8 cellular contexts compared by ENCODE assay signal in genomic region chr17:8126306-8127066, GRCh38. TPM values are rescaled to one million over a fixed set of nuclear protein-coding genes. Genes with fewer than 3 reads are reported as not detected.
A peak's percentile ranks its signal among the peaks of the same experiment; 100 is the strongest.
DNase-seq lines count a peak whose midpoint lies in the region; ATAC-seq and TF ChIP-seq lines count a peak whose summit lies in the region.

No MANE protein-coding gene starts in this region.

- peak overlapping the region in 4 of 11 experiments; percentile 18 to 36 (median 28); a peak in 5 of 22 replicates for H3K27ac ChIP-seq in BLaER1 treated with 17β-estradiol and CSF1 and Interleukin-3, amounts not matched to agents 10 nM and 100 nM
- H3K27ac ChIP-seq in parathyroid adenoma: peak overlapping the region; percentile 63

- no peaks in the 10 kb centered on the region for H3K9me3 ChIP-seq in BLaER1 treated with 17β-estradiol and CSF1 and Interleukin-3, amounts not matched to agents 10 nM and 100 nM (replicated peaks in 1 of 11)
- H3K9me3 ChIP-seq in parathyroid adenoma (ENCODE audit: control insufficient read depth, low read length): no peaks in the 10 kb centered on the region

- H3K36me3 Mint-ChIP-seq in activated naive CD4-positive, alpha-beta T cell treated with anti-CD3 and anti-CD28 coated beads, Interleukin-2, amount 50 U/mL, for 72 hours: peaks cover 8 to 19% of the 10 kb centered on the region in 2 donors

- no peak for TF ChIP-seq CTCF in parathyroid adenoma (IDR thresholded peaks at IDR 0.05)

- peak overlapping the region; percentile 95 for H2AFZ ChIP-seq in parathyroid adenoma

- H3K79me2 ChIP-seq in parathyroid adenoma: no peaks in the 10 kb centered on the region

- peaks cover 36 to 53% (median 44%) of the 10 kb centered on the region in 10 experiments for H3K4me1 ChIP-seq in BLaER1 treated with 17β-estradiol and CSF1 and Interleukin-3, amounts not matched to agents 10 nM and 100 nM
- H3K4me1 ChIP-seq in parathyroid adenoma: peaks cover 34% of the 10 kb centered on the region

- H3K27me3 ChIP-seq in BLaER1 treated with 17β-estradiol and CSF1 and Interleukin-3, amounts not matched to agents 10 nM and 100 nM: peaks cover 46 to 93% (median 77%) of the 10 kb centered on the region in 11 experiments
- H3K27me3 ChIP-seq in parathyroid adenoma (ENCODE audit: control insufficient read depth, insufficient read depth, low read length): no peaks in the 10 kb centered on the region

- H4K20me1 ChIP-seq in BLaER1 treated with 17β-estradiol and CSF1 and Interleukin-3, amounts not matched to agents 10 nM and 100 nM: peaks cover 0 to 40% (median 33%) of the 10 kb centered on the region in 11 experiments; a peak in 20 of 22 replicates

- H3K36me3 ChIP-seq in BLaER1 treated with 17β-estradiol and CSF1 and Interleukin-3, amounts not matched to agents 10 nM and 100 nM: no peaks in the 10 kb centered on the region
- no peaks in the 10 kb centered on the region for H3K36me3 ChIP-seq in parathyroid adenoma (ENCODE audit: control insufficient read depth, insufficient read depth, low read length)

- H3K27ac Mint-ChIP-seq in activated naive CD4-positive, alpha-beta T cell treated with anti-CD3 and anti-CD28 coated beads, Interleukin-2, amount 50 U/mL, for 72 hours: peak overlapping the region; percentile 99 to 100

- H3K9me3 Mint-ChIP-seq in activated naive CD4-positive, alpha-beta T cell treated with anti-CD3 and anti-CD28 coated beads, Interleukin-2, amount 50 U/mL, for 72 hours: no peaks in the 10 kb centered on the region

- ATAC-seq in GM19463 (IDR thresholded peaks at IDR 0.05; ENCODE audit: unreplicated experiment) (peak; percentile 33), GM18867 (IDR thresholded peaks at IDR 0.05; ENCODE audit: unreplicated experiment) (no peak)
- ATAC-seq in activated naive CD4-positive, alpha-beta T cell treated with anti-CD3 and anti-CD28 coated beads, Interleukin-2, amount 50 U/mL, for 72 hours: peak; percentile 50 to 61

- peak overlapping the region; percentile 57 to 75 (median 68); a peak in 20 of 22 replicates for H3K9ac ChIP-seq in BLaER1 treated with 17β-estradiol and CSF1 and Interleukin-3, amounts not matched to agents 10 nM and 100 nM
- peak overlapping the region; percentile 11 for H3K9ac ChIP-seq in parathyroid adenoma

- DNase-seq in NOMO-1 (lab: John Stamatoyannopoulos, UW; ENCODE audit: unreplicated experiment in 2 of 2): peak; percentile 28 to 58
- peak; percentile 60 to 75 for DNase-seq in activated naive CD4-positive, alpha-beta T cell treated with anti-CD3 and anti-CD28 coated beads, Interleukin-2, amount 50 U/mL, for 72 hours (ENCODE audit: low spot score in 2 of 2)
- peak; percentile 81 for DNase-seq in cardiac septum (ENCODE audit: low spot score)
- DNase-seq in SKM-1 treated with dmso at 0.1 percent for 144 hours (lab: John Stamatoyannopoulos, UW; ENCODE audit: unreplicated experiment): no peak

- intact Hi-C loops in cardiac septum (cut with DNase I): no loop called here

- peak overlapping the region; percentile 91 to 100 (median 99) for H3K4me2 ChIP-seq in BLaER1 treated with 17β-estradiol and CSF1 and Interleukin-3, amounts not matched to agents 10 nM and 100 nM
- H3K4me2 ChIP-seq in parathyroid adenoma (ENCODE audit: low read length): peak overlapping the region; percentile 93

- H3K4me3 ChIP-seq in BLaER1 treated with 17β-estradiol and CSF1 and Interleukin-3, amounts not matched to agents 10 nM and 100 nM: peak overlapping the region; percentile 57 to 79 (median 69)
- peak overlapping the region; percentile 80 for H3K4me3 ChIP-seq in parathyroid adenoma (ENCODE audit: low read depth, low read length)

RNA-seq across cellular contexts. Expression of gene HES7, which starts 2.6 kb away (rescaled TPM):
- total RNA-seq in activated naive CD4-positive, alpha-beta T cell treated with anti-CD3 and anti-CD28 coated beads, Interleukin-2, amount 50 U/mL, for 72 hours: 10 to 100 TPM in 1 of 2 donors, 1 to 10 TPM in 1; 7.5 to 10.7 TPM
- 0.65 TPM for total RNA-seq in cardiac septum

RNA-seq across cellular contexts. Expression of gene ALOXE3, which starts 8.2 kb away (rescaled TPM):
- under 1 TPM in 1 of 2 donors, not detected in 1; 0.23 TPM for total RNA-seq in activated naive CD4-positive, alpha-beta T cell treated with anti-CD3 and anti-CD28 coated beads, Interleukin-2, amount 50 U/mL, for 72 hours
- total RNA-seq in cardiac septum: not detected

RNA-seq across cellular contexts. Expression of gene PER1, which starts 25.7 kb away (rescaled TPM):
- total RNA-seq in activated naive CD4-positive, alpha-beta T cell treated with anti-CD3 and anti-CD28 coated beads, Interleukin-2, amount 50 U/mL, for 72 hours: 100 to 1,000 TPM in 1 of 2 donors, 10 to 100 TPM in 1; 80.9 to 294 TPM
- 47.8 TPM for total RNA-seq in cardiac septum

RNA-seq across cellular contexts. Expression of gene VAMP2, which starts 36.3 kb away (rescaled TPM):
- 10 to 100 TPM; 43.6 to 85.6 TPM for total RNA-seq in activated naive CD4-positive, alpha-beta T cell treated with anti-CD3 and anti-CD28 coated beads, Interleukin-2, amount 50 U/mL, for 72 hours
- 63.9 TPM for total RNA-seq in cardiac septum

RNA-seq across cellular contexts. Expression of gene ALOX12B, which starts 39.0 kb away (rescaled TPM):
- 1 to 10 TPM; 1.5 to 3.2 TPM for total RNA-seq in activated naive CD4-positive, alpha-beta T cell treated with anti-CD3 and anti-CD28 coated beads, Interleukin-2, amount 50 U/mL, for 72 hours
- not detected for total RNA-seq in cardiac septum
